Comparison of ENCODE assay signal across 22 cellular contexts in the genomic region with DNA sequence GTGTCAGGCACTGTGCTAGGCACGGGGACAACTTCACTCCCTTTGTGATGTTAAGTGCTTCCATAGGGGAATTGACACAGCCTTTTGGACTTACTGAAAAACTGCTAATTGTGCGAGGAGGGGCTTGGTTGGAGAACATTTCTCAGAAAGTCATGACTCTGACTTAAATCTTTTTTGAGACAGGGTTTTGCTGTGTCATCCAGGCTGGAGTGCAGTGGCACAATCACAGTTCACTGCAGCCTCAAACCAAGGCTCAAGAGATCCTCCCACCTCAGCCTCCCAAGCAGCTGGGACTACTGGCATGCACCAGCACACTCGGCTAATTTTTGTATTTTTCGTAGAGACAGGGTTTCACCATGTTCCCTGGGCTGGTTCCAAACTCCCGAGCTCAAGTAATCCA.
"Had no signal": no experiment of that assay in that cellular context is flagged by ENCODE, and none has a peak within 500 bp of the region (broad histone marks: within the 10 kb centered on the region; RNA-seq: fewer than 3 reads in every experiment).

No MANE protein-coding gene starts in this region.

- H3K27ac Mint-ChIP-seq: activated naive CD8-positive, alpha-beta T cell treated with anti-CD3 and anti-CD28 coated beads for 36 hours; activated T-cell treated with anti-CD3 and anti-CD28 coated beads, Interleukin-2, amount 50 U/mL, for 24 hours; activated T-helper 17 cell treated with anti-CD3 and anti-CD28 coated beads, Interleukin-2, amount 50 U/mL, for 72 hours; stimulated activated naive CD8-positive, alpha-beta T cell treated with anti-CD3 and anti-CD28 coated beads, Interleukin-15, Interleukin-2, amounts not matched to agents 100 ng/mL and 50 ng/mL, for 24 hours had no signal

- H3K27me3 Mint-ChIP-seq: activated naive CD8-positive, alpha-beta T cell treated with anti-CD3 and anti-CD28 coated beads for 36 hours; activated T-helper 17 cell treated with anti-CD3 and anti-CD28 coated beads, Interleukin-2, amount 50 U/mL, for 72 hours had no signal

- H3K9me3 ChIP-seq: breast epithelium, colonic mucosa, gastroesophageal sphincter, thyroid gland had no signal

- H3K9me3 Mint-ChIP-seq: activated naive CD8-positive, alpha-beta T cell treated with anti-CD3 and anti-CD28 coated beads for 36 hours; activated T-cell treated with anti-CD3 and anti-CD28 coated beads, Interleukin-2, amount 50 U/mL, for 24 hours; activated T-helper 17 cell treated with anti-CD3 and anti-CD28 coated beads, Interleukin-2, amount 50 U/mL, for 72 hours; naive B cell; neural crest cell; stimulated activated naive CD8-positive, alpha-beta T cell treated with anti-CD3 and anti-CD28 coated beads, Interleukin-15, Interleukin-2, amounts not matched to agents 100 ng/mL and 50 ng/mL, for 24 hours; WTC11 had no signal

- H3K27ac ChIP-seq: colonic mucosa, gastroesophageal sphincter, thyroid gland had no signal

- ATAC-seq: activated T-helper 17 cell treated with anti-CD3 and anti-CD28 coated beads, Interleukin-2, amount 50 U/mL, for 72 hours; gastroesophageal sphincter; left cardiac atrium; WTC11 had no signal

- DNase-seq: activated CD4-positive, alpha-beta T cell treated with anti-CD3 and anti-CD28 coated beads, Interleukin-2, amount 50 U/mL, for 4 hours; activated CD8-positive, alpha-beta memory T cell treated with anti-CD3 and anti-CD28 coated beads for 24 hours; activated CD8-positive, alpha-beta memory T cell treated with anti-CD3 and anti-CD28 coated beads, Interleukin-2, amount 50 U/mL, for 4 hours; activated naive CD8-positive, alpha-beta T cell treated with anti-CD3 and anti-CD28 coated beads for 36 hours; activated T-cell treated with anti-CD3 and anti-CD28 coated beads, Interleukin-2, amount 50 U/mL, for 24 hours; amniotic stem cell; colonic mucosa; head of caudate nucleus; hypothalamus; left cardiac atrium; naive B cell; retina; stimulated activated CD4-positive, alpha-beta T cell treated with anti-CD3 and anti-CD28 coated beads, Interleukin-4, amount 100 ng/mL, for 4 hours; substantia nigra; T-helper 9 cell; thyroid gland had no signal

- H3K36me3 ChIP-seq: breast epithelium, colonic mucosa, gastroesophageal sphincter, thyroid gland had no signal

- H3K4me3 Mint-ChIP-seq: activated naive CD8-positive, alpha-beta T cell treated with anti-CD3 and anti-CD28 coated beads for 36 hours; activated T-cell treated with anti-CD3 and anti-CD28 coated beads, Interleukin-2, amount 50 U/mL, for 24 hours; activated T-helper 17 cell treated with anti-CD3 and anti-CD28 coated beads, Interleukin-2, amount 50 U/mL, for 72 hours; naive B cell; neural crest cell; stimulated activated naive CD8-positive, alpha-beta T cell treated with anti-CD3 and anti-CD28 coated beads, Interleukin-15, Interleukin-2, amounts not matched to agents 100 ng/mL and 50 ng/mL, for 24 hours; WTC11 had no signal

- H3K4me3 ChIP-seq: breast epithelium, colonic mucosa, gastroesophageal sphincter, thyroid gland had no signal

- H3K27me3 ChIP-seq: breast epithelium, colonic mucosa, thyroid gland had no signal

- H3K36me3 Mint-ChIP-seq: activated naive CD8-positive, alpha-beta T cell treated with anti-CD3 and anti-CD28 coated beads for 36 hours; WTC11 had no signal
